8 cellular contexts compared by ENCODE assay signal in genomic region chr15:76973362-76973743, GRCh38. TPM values are rescaled to one million over a fixed set of nuclear protein-coding genes. Genes with fewer than 3 reads are reported as not detected.
DNase-seq lines count a peak whose midpoint lies in the region; ATAC-seq and TF ChIP-seq lines count a peak whose summit lies in the region.

No MANE protein-coding gene starts in this region.

- DNase-seq in KG1 (lab: John Stamatoyannopoulos, UW) = peak; percentile 14
- DNase-seq in activated CD4-positive, alpha-beta T cell treated with anti-CD3 and anti-CD28 coated beads for 48 hours = peak; percentile 79
- DNase-seq in effector CD4-positive, alpha-beta T cell = peak; percentile 55
- DNase-seq in natural killer cell = peak; percentile 66
- DNase-seq in NCI-H2029 (lab: John Stamatoyannopoulos, UW) = no peak

- TF ChIP-seq CTCF in C4-2B (conservative IDR thresholded peaks at IDR 0.05) = peak; percentile 65
- TF ChIP-seq CTCF in natural killer cell (IDR thresholded peaks at IDR 0.05) = peak; percentile 82

- H3K27ac Mint-ChIP-seq in natural killer cell = no peak overlapping the region

- no peak overlapping the region for H3K27ac ChIP-seq in C4-2B

- intact Hi-C loops in natural killer cell (cut with micrococcal nuclease) = loop anchor here (1.0 to 5.0 kb wide), 5 partner anchors 49 to 569 kb away; partner anchors contain the start of gene TSPAN3

- H3K9me3 Mint-ChIP-seq in natural killer cell = no peaks in the 10 kb centered on the region

- ATAC-seq in natural killer cell (peak; percentile 68 to 82 (median 81)), HG03571 (IDR thresholded peaks at IDR 0.05; ENCODE audit: unreplicated experiment) (no peak), GM19328 (IDR thresholded peaks at IDR 0.05; ENCODE audit: unreplicated experiment) (no peak)

- H3K36me3 Mint-ChIP-seq in natural killer cell = no peaks in the 10 kb centered on the region

- H3K4me3 Mint-ChIP-seq in natural killer cell = no peak overlapping the region

- H3K27me3 Mint-ChIP-seq in natural killer cell (ENCODE audit: low read depth in 2 of 2) = no peaks in the 10 kb centered on the region

- H3K4me1 Mint-ChIP-seq in natural killer cell = peaks cover 19 to 38% of the 10 kb centered on the region in 2 donors

RNA-seq across cellular contexts. Expression of gene PSTPIP1, which starts 21.6 kb away (rescaled TPM):
- 100 to 1,000 TPM; 218 to 316 (median 228) TPM for total RNA-seq in natural killer cell

RNA-seq across cellular contexts. Expression of gene RCN2, which starts 41.8 kb away (rescaled TPM):
- total RNA-seq in natural killer cell = 10 to 100 TPM; 24.1 to 30.0 (median 25.0) TPM

Comparison
In these comparisons a context has a peak if more than half of its experiments do, and no peak if none do; other contexts are left out.
1. ATAC-seq: peak in natural killer cell (3 of 3); none in HG03571 (single experiment) and GM19328 (single experiment).